11 cellular contexts compared by ENCODE assay signal in genomic region chr1:178867670-178868069, GRCh38. TPM values are rescaled to one million over a fixed set of nuclear protein-coding genes. Genes with fewer than 3 reads are reported as not detected.
A peak's percentile ranks its signal among the peaks of the same experiment; 100 is the strongest.
DNase-seq lines count a peak whose midpoint lies in the region; ATAC-seq, FAIRE-seq and TF ChIP-seq lines count a peak whose summit lies in the region.
"Had no signal": no experiment of that assay in that cellular context is flagged by ENCODE, and none has a peak within 500 bp of the region (broad histone marks: within the 10 kb centered on the region; RNA-seq: fewer than 3 reads in every experiment).

No MANE protein-coding gene starts in this region.

- H3T11ph ChIP-seq in H9 (ENCODE audit: low read length), result no peak overlapping the region

- H2BK5ac ChIP-seq in H9 (ENCODE audit: insufficient read length, low read length), result no peak overlapping the region

- H3K4me2 ChIP-seq in H9 (ENCODE audit: insufficient read depth, insufficient read length, low read length), result no peak overlapping the region
- H3K4me2 ChIP-seq: BLaER1 treated with 17β-estradiol and CSF1 and Interleukin-3, amounts not matched to agents 10 nM and 100 nM had no signal

- no peak overlapping the region for H3K56ac ChIP-seq in H9 (ENCODE audit: insufficient read length, low read depth, low read length)

- no peaks in the 10 kb centered on the region for H3K27me3 Mint-ChIP-seq in H9 (ENCODE audit: low read depth)

- H3K18ac ChIP-seq in H9 (ENCODE audit: insufficient read length, low read depth, low read length), result no peak overlapping the region

- H3K79me1 ChIP-seq in H9 (ENCODE audit: insufficient read depth, low read depth, low read length, poor library complexity, severe bottlenecking), result no peaks in the 10 kb centered on the region

- no peak overlapping the region for H3K14ac ChIP-seq in H9 (ENCODE audit: insufficient read depth, low read length)

- H3K9me3 ChIP-seq in A673 (ENCODE audit: low read depth, low read length, poor library complexity, severe bottlenecking), result no peaks in the 10 kb centered on the region
- H3K9me3 ChIP-seq in esophagus muscularis mucosa, result no peaks in the 10 kb centered on the region
- H3K9me3 ChIP-seq in pancreas, result no peaks in the 10 kb centered on the region
- no peaks in the 10 kb centered on the region for H3K9me3 ChIP-seq in H9 (ENCODE audit: control insufficient read depth, low read depth, low read length)
- H3K9me3 ChIP-seq: BLaER1 treated with 17β-estradiol and CSF1 and Interleukin-3, amounts not matched to agents 10 nM and 100 nM had no signal

- no peak overlapping the region for H4K8ac ChIP-seq in H9 (replicated peaks; ENCODE audit: insufficient read length, low read depth, low read length)

- in situ Hi-C loops in G401 (cut with HindIII; ENCODE audit: low sequenced_read_pairs), result no loop called here

- no peaks in the 10 kb centered on the region for H3K79me2 ChIP-seq in H9 (ENCODE audit: insufficient read depth, low read length)

- no peaks in the 10 kb centered on the region for H3K23me2 ChIP-seq in H9 (ENCODE audit: insufficient read length, low read depth, low read length, poor library complexity, severe bottlenecking)

- 50% methylated on average over 5 of the region's 5 CpGs for WGBS in esophagus muscularis mucosa
- WGBS in pancreas, 2 donors, result 35 to 50% methylated on average over 5 of the region's 5 CpGs
- WGBS in H9 (ENCODE audit: extremely low coverage, insufficient read length, low lambda C conversion rate), result no CpG with 5 or more reads among the region's 5 CpGs

- BruUV-seq in A673 (replicated peaks; lab: Mats Ljungman, UMichigan), result no TSS peak

- ATAC-seq in pancreas, result peak in 2 of 4 donors; percentile 25 to 39

- no peak overlapping the region for H3K9ac ChIP-seq in H9 (ENCODE audit: extremely low read depth, insufficient read length, low read length)
- H3K9ac ChIP-seq: BLaER1 treated with 17β-estradiol and CSF1 and Interleukin-3, amounts not matched to agents 10 nM and 100 nM had no signal

- H3K9me3 Mint-ChIP-seq in H9, result no peaks in the 10 kb centered on the region

- peak; percentile 87 for FAIRE-seq in pancreas (lab: Jason Lieb, UNC)

- H2BK120ac ChIP-seq in H9 (ENCODE audit: low read depth, low read length, poor library complexity, severe bottlenecking), result no peak overlapping the region

- no peak overlapping the region for H2BK20ac ChIP-seq in H9 (ENCODE audit: low read depth, low read length, poor library complexity, severe bottlenecking)

- H3K4me1 ChIP-seq in A673 (ENCODE audit: insufficient read depth, low read length, poor library complexity, severe bottlenecking), result peaks cover 52% of the 10 kb centered on the region
- peaks cover 0 to 64% (median 51%) of the 10 kb centered on the region in 4 donors for H3K4me1 ChIP-seq in esophagus muscularis mucosa
- peaks cover 13 to 21% (median 15%) of the 10 kb centered on the region in 3 donors for H3K4me1 ChIP-seq in pancreas
- H3K4me1 ChIP-seq in H9 (ENCODE audit: insufficient read depth, low read length), result no peaks in the 10 kb centered on the region
- H3K4me1 ChIP-seq: BLaER1 treated with 17β-estradiol and CSF1 and Interleukin-3, amounts not matched to agents 10 nM and 100 nM had no signal

- TF ChIP-seq EP300 in esophagus muscularis mucosa (IDR thresholded peaks at IDR 0.05), result no peak

- CTCF ChIA-PET in A673 (lab: Charles Lee), result no interaction called here

- H2BK12ac ChIP-seq in H9 (ENCODE audit: insufficient read length, low read depth, low read length), result no peak overlapping the region

- H4K91ac ChIP-seq in H9 (ENCODE audit: insufficient read length, low read depth, low read length), result no peak overlapping the region

- H3K4me3 Mint-ChIP-seq in H9, result no peak overlapping the region

- H3K4me3 ChIP-seq in A673 (ENCODE audit: low read depth, low read length, poor library complexity, severe bottlenecking) (peak overlapping the region; percentile 28), esophagus muscularis mucosa (peak overlapping the region; percentile 45 to 59 (median 58)), pancreas (peak overlapping the region in 2 of 4 donors; percentile 20 to 25)
- H3K4me3 ChIP-seq: BLaER1 treated with 17β-estradiol and CSF1 and Interleukin-3, amounts not matched to agents 10 nM and 100 nM had no signal

- intact Hi-C loops in A673 (cut with micrococcal nuclease; ENCODE audit: unreplicated experiment) (no loop called here), esophagus muscularis mucosa (cut with DNase I) (no loop called here), pancreas (cut with DNase I) (no loop called here)

- POLR2A ChIA-PET in A673 (lab: Charles Lee; ENCODE audit: low non-redundant PET), result no interaction called here

- no peaks in the 10 kb centered on the region for H4K20me1 ChIP-seq in H9 (ENCODE audit: control insufficient read depth, insufficient read depth, insufficient read length)
- H4K20me1 ChIP-seq: BLaER1 treated with 17β-estradiol and CSF1 and Interleukin-3, amounts not matched to agents 10 nM and 100 nM had no signal

- H3K27ac ChIP-seq in A673 (ENCODE audit: low read depth, low read length, poor library complexity, severe bottlenecking) (no peak overlapping the region), esophagus muscularis mucosa (replicated peaks in 1 of 4) (peak overlapping the region; percentile 74 to 82 (median 78)), pancreas (peak overlapping the region in 2 of 4 donors; percentile 33 to 37), H9 (ENCODE audit: insufficient read length, low read depth, low read length) (no peak overlapping the region)
- H3K27ac ChIP-seq: BLaER1 treated with 17β-estradiol and CSF1 and Interleukin-3, amounts not matched to agents 10 nM and 100 nM had no signal

- peaks cover 21 to 26% of the 10 kb centered on the region in 2 experiments for H3K4me1 Mint-ChIP-seq in H9

- no peak overlapping the region for H2AFZ ChIP-seq in H9 (ENCODE audit: low read length)

- no peaks in the 10 kb centered on the region; a peak in 1 of 7 replicates for H3K36me3 Mint-ChIP-seq in H9 (ENCODE audit: insufficient read depth in 1 of 3, low read depth in 3 of 3)

- no peak for TF ChIP-seq POLR2A in esophagus muscularis mucosa (IDR thresholded peaks at IDR 0.05; ENCODE audit: low read depth)

- no peaks in the 10 kb centered on the region for H3K36me3 ChIP-seq in A673 (ENCODE audit: insufficient read depth, low read length, poor library complexity, severe bottlenecking)
- peaks cover 0 to 11% (median 4%) of the 10 kb centered on the region in 4 donors for H3K36me3 ChIP-seq in esophagus muscularis mucosa
- H3K36me3 ChIP-seq in pancreas, result no peaks in the 10 kb centered on the region

- no peaks in the 10 kb centered on the region for H3K27me3 ChIP-seq in A673 (replicated peaks; ENCODE audit: insufficient read depth, low read depth, low read length, poor library complexity)
- no peaks in the 10 kb centered on the region for H3K27me3 ChIP-seq in esophagus muscularis mucosa
- no peaks in the 10 kb centered on the region for H3K27me3 ChIP-seq in pancreas
- no peaks in the 10 kb centered on the region for H3K27me3 ChIP-seq in H9 (ENCODE audit: insufficient read depth, low read length)
- H3K27me3 ChIP-seq: BLaER1 treated with 17β-estradiol and CSF1 and Interleukin-3, amounts not matched to agents 10 nM and 100 nM had no signal

- H2BK15ac ChIP-seq in H9 (ENCODE audit: low read depth, low read length), result no peak overlapping the region

- no peak overlapping the region; a peak in 1 of 7 replicates for H3K27ac Mint-ChIP-seq in H9

- no peak overlapping the region for H3K23ac ChIP-seq in H9 (ENCODE audit: insufficient read length, low read depth, low read length)

- DNase-seq in A673 (ENCODE audit: low spot score) (no peak), NCI-H460 (ENCODE audit: extremely low read depth, low read depth) (peak; percentile 16), esophagus muscularis mucosa (ENCODE audit: extremely low spot score) (no peak), pancreas (no peak), H9 (no peak), G401 (ENCODE audit: low spot score) (no peak)
- DNase-seq in activated effector memory CD4-positive, alpha-beta T cell treated with anti-CD3 and anti-CD28 coated beads, Interleukin-2, amount 50 U/mL, for 16 hours, result no peak
- no peak for DNase-seq in stimulated activated CD4-positive, alpha-beta T cell treated with anti-CD3 and anti-CD28 coated beads, Interleukin-1b, Interleukin-23, amount 100 ng/mL, for 48 hours
- DNase-seq: activated gamma-delta T cell had no signal

- no peak for TF ChIP-seq CTCF in A673 (conservative IDR thresholded peaks at IDR 0.05; ENCODE audit: low read depth, low read length)
- TF ChIP-seq CTCF in esophagus muscularis mucosa (IDR thresholded peaks at IDR 0.05), result no peak
- TF ChIP-seq CTCF in pancreas (IDR thresholded peaks at IDR 0.05), result no peak
- TF ChIP-seq CTCF in H9 (conservative IDR thresholded peaks at IDR 0.05), result no peak

- H4K5ac ChIP-seq in H9 (ENCODE audit: insufficient read length, low read depth, low read length), result no peak overlapping the region

- H3K4ac ChIP-seq in H9 (ENCODE audit: low read depth, low read length), result no peak overlapping the region

- no peak overlapping the region for H2AK5ac ChIP-seq in H9 (ENCODE audit: insufficient read length, low read length)

RNA-seq across cellular contexts. Expression of gene ANGPTL1, which starts 3.2 kb away (rescaled TPM):
- total RNA-seq in A673 (2021), result 5.0 and 6.8 TPM in 2 replicates
- total RNA-seq in NCI-H460 (2014; rRNA removed; shearing (Covaris generic)), result 0.10 TPM in 1 of 2 replicates, not detected in the other
- polyA plus RNA-seq in NCI-H460 (2014; cell fraction: nucleus; rRNA removed), result 0.26 TPM in 1 of 2 replicates, not detected in the other
- 100 to 1,000 TPM; 149 to 206 (median 172) TPM for total RNA-seq in esophagus muscularis mucosa
- 10 to 100 TPM in 1 of 6 donors, 1 to 10 TPM in 5; 2.9 to 10.1 (median 4.6) TPM for total RNA-seq in pancreas
- 1 to 10 TPM; 2.5 to 9.5 TPM for polyA plus RNA-seq in pancreas
- not detected in 2 replicates for total RNA-seq in H9 (2021)
- total RNA-seq in G401 (2014; rRNA removed; shearing (Covaris generic)), result not detected in 2 replicates
- total RNA-seq: T-helper 2 cell treated with Interferon-gamma antibody and Interleukin-4, amounts not matched to agents 100 ng/mL and 5 ng/mL, for 36 hours had no signal

Comparison
In these comparisons a context has a peak if more than half of its experiments do, and no peak if none do; other contexts are left out.
1. H3K27ac ChIP-seq: peak in esophagus muscularis mucosa (4 of 4); none in A673 (single experiment) and H9 (single experiment).
2. RNA of gene ANGPTL1, which starts 3.2 kb away (total RNA-seq): 149 to 206 TPM in esophagus muscularis mucosa; 5.0 to 6.8 TPM in A673, 2.9 to 10.1 TPM in pancreas, 0.10 TPM in NCI-H460, not detected in H9 and not detected in G401; every median in the first group is over 10 times any median in the second.